In the genomic region with DNA sequence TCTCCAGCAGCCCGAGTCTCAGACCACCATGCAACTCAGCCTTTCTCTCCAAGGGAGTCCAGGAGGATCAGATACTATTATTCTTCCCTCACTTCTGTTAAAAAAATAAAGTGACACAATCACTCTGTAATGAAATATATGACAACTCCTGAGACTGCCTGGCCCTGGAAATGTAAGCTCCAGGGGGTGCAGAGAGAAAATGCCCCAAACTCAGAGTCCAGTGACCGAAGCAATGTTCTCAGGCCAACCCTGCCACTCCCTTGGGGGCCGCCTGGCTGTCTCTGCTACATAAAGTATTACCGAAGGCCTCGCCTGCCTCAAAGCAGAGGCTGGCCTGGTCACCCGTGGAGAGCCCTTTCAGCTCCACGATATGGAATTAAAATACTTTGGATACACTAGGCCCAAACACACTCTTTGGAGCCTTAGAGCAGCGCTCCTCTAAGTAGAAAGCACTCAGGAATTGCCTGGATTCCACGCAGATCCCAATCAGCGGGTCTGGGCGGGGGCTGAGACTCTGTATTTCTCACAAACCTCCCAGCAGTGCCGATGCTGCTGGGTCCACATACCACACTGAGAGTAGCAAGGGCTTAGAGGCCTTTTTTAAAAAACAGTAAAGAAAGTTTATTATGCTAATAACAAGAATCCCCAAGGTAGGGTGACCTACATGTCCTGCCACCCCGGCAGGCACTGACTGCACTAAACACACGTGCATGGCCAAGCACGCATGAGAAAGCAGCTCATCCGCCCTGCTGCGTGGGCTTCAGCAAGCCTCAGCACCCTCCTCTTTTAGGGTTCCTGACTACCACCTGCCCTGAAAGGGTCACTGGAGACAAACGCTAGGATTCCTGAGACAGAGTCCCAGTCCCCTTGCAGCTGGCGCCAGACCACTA, we compare ENCODE assay signal across 24 cellular contexts. TPM values are rescaled to one million over a fixed set of nuclear protein-coding genes. Genes with fewer than 3 reads are reported as not detected.
DNase-seq lines count a peak whose midpoint lies in the region; ATAC-seq, FAIRE-seq and TF ChIP-seq lines count a peak whose summit lies in the region.
"Had no signal": no experiment of that assay in that cellular context is flagged by ENCODE, and none has a peak within 500 bp of the region (broad histone marks: within the 10 kb centered on the region; RNA-seq: fewer than 3 reads in every experiment).

No MANE protein-coding gene starts in this region.

- H3K27ac ChIP-seq in VCaP (peak overlapping the region; percentile 83; the same call in 1 of the 2 replicates), mesodermal cell (ENCODE audit: low read depth, low read length, severe bottlenecking) (peak overlapping the region; percentile 78)
- H3K27ac ChIP-seq: coronary artery, upper lobe of left lung had no signal

- 68 to 69% methylated on average over 15 to 18 of the region's 19 CpGs for WGBS in mesodermal cell (ENCODE audit: insufficient coverage in 2 of 2), 2 experiments

- POLR2A ChIA-PET in HEK293T (lab: Yijun Ruan, JAX) = no interaction called here

- H3K4me1 ChIP-seq in mesodermal cell (ENCODE audit: control insufficient read depth, insufficient read depth, low read length, poor library complexity, severe bottlenecking) = peaks cover 51% of the 10 kb centered on the region
- H3K4me1 ChIP-seq: upper lobe of left lung had no signal

- CTCF ChIA-PET in HEK293T (lab: Yijun Ruan, JAX) = interaction anchor here (0.7 kb wide), 1 partner anchor 25 kb away, joined by 3 read pairs; no protein-coding TSS in a partner anchor

- no peaks in the 10 kb centered on the region for H3K9me3 ChIP-seq in mesodermal cell (ENCODE audit: control insufficient read depth, low read length)
- H3K9me3 ChIP-seq: upper lobe of left lung had no signal

- peak; percentile 42 for DNase-seq in brain pericyte (ENCODE audit: low read depth, low spot score)
- peak; percentile 73 for DNase-seq in smooth muscle cell of the brain vasculature (ENCODE audit: low read depth, low spot score)
- no peak for DNase-seq in D721Med (ENCODE audit: insufficient read length, low spot score)
- no peak for DNase-seq in HEK293T (ENCODE audit: extremely low spot score)
- DNase-seq: activated B cell treated with CpG ODN at 0.5 μM for 24 hours; activated effector memory CD4-positive, alpha-beta T cell treated with anti-CD3 and anti-CD28 coated beads, Interleukin-2, amount 50 U/mL, for 16 hours; activated T-cell treated with anti-CD3 and anti-CD28 coated beads, Interleukin-2, amount 50 U/mL, for 24 hours; aorta; C1 segment of cervical spinal cord; COR-L47; DMS53; effector memory CD4-positive, alpha-beta T cell; erythroblast; left ventricle myocardium superior; NCI-H1694; NCI-H446 treated with DMSO at 0.1 percent for 48 hours; nucleus accumbens; stimulated activated naive B cell treated with anti-CD40 and anti-IgM and Interleukin-4, amounts not matched to agents 10 μg/mL and 1 μg/mL and 100 μg/mL, for 72 hours; substantia nigra; upper lobe of left lung had no signal

- no peaks in the 10 kb centered on the region for H3K36me3 ChIP-seq in mesodermal cell (ENCODE audit: control insufficient read depth, insufficient read depth, low read length)

- H3K4me3 ChIP-seq in mesodermal cell (ENCODE audit: extremely low read depth, insufficient read depth, low read length, poor library complexity, severe bottlenecking) = no peak overlapping the region
- H3K4me3 ChIP-seq: coronary artery, upper lobe of left lung had no signal

- TF ChIP-seq CTCF in VCaP (conservative IDR thresholded peaks at IDR 0.05) (no peak), D721Med (IDR thresholded peaks at IDR 0.05; ENCODE audit: insufficient read depth, missing control alignments) (no peak)

- no peak for ATAC-seq in HG02571 (IDR thresholded peaks at IDR 0.05; ENCODE audit: unreplicated experiment)
- ATAC-seq: left ventricle myocardium superior; stimulated activated naive B cell treated with anti-CD40 and anti-IgM and Interleukin-4, amounts not matched to agents 10 μg/mL and 1 μg/mL and 100 μg/mL, for 72 hours had no signal

- no peak for FAIRE-seq in D721Med (lab: Jason Lieb, UNC)

TF ChIP-seq in HEK293T, 16 proteins besides CTCF, POLR2A, EP300 and RAD21:
- TF ChIP-seq HDGF (IDR thresholded peaks at IDR 0.05; ENCODE audit: borderline replicate concordance) = no peak
- no peak for TF ChIP-seq NFRKB (IDR thresholded peaks at IDR 0.05)
- no peak for TF ChIP-seq FOXM1 (IDR thresholded peaks at IDR 0.05; ENCODE audit: borderline replicate concordance)
- TF ChIP-seq, protein P1, sequence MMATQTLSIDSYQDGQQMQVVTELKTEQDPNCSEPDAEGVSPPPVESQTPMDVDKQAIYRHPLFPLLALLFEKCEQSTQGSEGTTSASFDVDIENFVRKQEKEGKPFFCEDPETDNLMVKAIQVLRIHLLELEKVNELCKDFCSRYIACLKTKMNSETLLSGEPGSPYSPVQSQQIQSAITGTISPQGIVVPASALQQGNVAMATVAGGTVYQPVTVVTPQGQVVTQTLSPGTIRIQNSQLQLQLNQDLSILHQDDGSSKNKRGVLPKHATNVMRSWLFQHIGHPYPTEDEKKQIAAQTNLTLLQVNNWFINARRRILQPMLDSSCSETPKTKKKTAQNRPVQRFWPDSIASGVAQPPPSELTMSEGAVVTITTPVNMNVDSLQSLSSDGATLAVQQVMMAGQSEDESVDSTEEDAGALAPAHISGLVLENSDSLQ (IDR thresholded peaks at IDR 0.05) = no peak
- TF ChIP-seq FOXA1 (IDR thresholded peaks at IDR 0.05) = no peak
- no peak for TF ChIP-seq BHLHE40 (IDR thresholded peaks at IDR 0.05; ENCODE audit: borderline replicate concordance)
- TF ChIP-seq LEF1 (IDR thresholded peaks at IDR 0.05; ENCODE audit: borderline replicate concordance) = no peak

RNA-seq across cellular contexts. Expression of a gene that starts 31.1 kb away (rescaled TPM):
- polyA plus RNA-seq in mesodermal cell (2013, experiment 1 of 2) = 4.2 TPM
- 3.1 TPM for polyA plus RNA-seq in mesodermal cell (2013, experiment 2 of 2)

RNA-seq across cellular contexts. Expression of a gene that starts 46.5 kb away (rescaled TPM):
- polyA plus RNA-seq in mesodermal cell (2013, experiment 1 of 2) = not detected
- not detected for polyA plus RNA-seq in mesodermal cell (2013, experiment 2 of 2)

Comparison
In these comparisons a context has a peak if more than half of its experiments do, and no peak if none do; other contexts are left out.
1. DNase-seq: peak in brain pericyte (single experiment) and smooth muscle cell of the brain vasculature (single experiment); none in D721Med (single experiment) and HEK293T (single experiment).